In genomic region chr2:23351388-23352141, GRCh38 we compare ENCODE assay signal across 7 cellular contexts. TPM values are rescaled to one million over a fixed set of nuclear protein-coding genes. Genes with fewer than 3 reads are reported as not detected.
DNase-seq lines count a peak whose midpoint lies in the region; TF ChIP-seq lines count a peak whose summit lies in the region.

No MANE protein-coding gene starts in this region.

- no peaks in the 10 kb centered on the region for H3K27me3 ChIP-seq in HAP-1 (ENCODE audit: low read depth)
- H3K27me3 ChIP-seq in dorsolateral prefrontal cortex, result peaks cover 0 to 37% (median 0%) of the 10 kb centered on the region in 45 donors

- TF ChIP-seq CTCF in GM12875 (IDR thresholded peaks at IDR 0.05; ENCODE audit: borderline replicate concordance, insufficient read depth, low read depth, low read length) (peak; percentile 94), dorsolateral prefrontal cortex (IDR thresholded peaks at IDR 0.05 in 54 of 56, conservative IDR thresholded peaks at IDR 0.05 in 2 of 56; ENCODE audit: low read depth in 1 of 56, partially characterized antibody in 56 of 56) (peak; percentile 57 to 94 (median 84))

- in situ Hi-C loops in HAP-1 (cut with MboI; ENCODE audit: low sequenced_read_pairs), result no loop called here

- H3K4me1 ChIP-seq in HAP-1, result no peaks in the 10 kb centered on the region

- no peaks in the 10 kb centered on the region for H3K36me3 ChIP-seq in HAP-1 (replicated peaks)

- intact Hi-C loops in dorsolateral prefrontal cortex (cut with DNase I), result loop anchor here (5.0 kb wide), 2 partner anchors 504 to 994 kb away; no protein-coding TSS in a partner anchor

- no peaks in the 10 kb centered on the region for H3K9me3 ChIP-seq in HAP-1

- H3K27ac ChIP-seq in dorsolateral prefrontal cortex, result peak overlapping the region in 24 of 59 donors; percentile 16 to 68 (median 42)

- H3K4me3 ChIP-seq in GM12875 (ENCODE audit: low read depth, low read length) (no peak overlapping the region), HAP-1 (no peak overlapping the region), dorsolateral prefrontal cortex (peak overlapping the region in 24 of 59 donors; percentile 0 to 39 (median 20))

- DNase-seq in HAP-1 (ENCODE audit: low spot score in 2 of 2) (peak; percentile 65 to 88), LoVo (ENCODE audit: low spot score) (peak; percentile 71), dorsolateral prefrontal cortex (peak; percentile 65 to 88 (median 79)), lung microvascular endothelial cell (ENCODE audit: low read depth in 2 of 2) (peak; percentile 66 to 85)
- DNase-seq in activated CD4-positive, alpha-beta T cell treated with anti-CD3 and anti-CD28 coated beads for 1 hour, result peak; percentile 30
- peak; percentile 36 to 59 (median 39) for DNase-seq in stimulated activated CD4-positive, alpha-beta T cell treated with anti-CD3 and anti-CD28 coated beads, TNF-alpha, amount 100 ng/mL, for 48 hours (ENCODE audit: low read depth in 3 of 3)

RNA-seq across cellular contexts. Expression of gene KLHL29, which starts 33.4 kb away (rescaled TPM):
- total RNA-seq in dorsolateral prefrontal cortex (10 to 100 TPM in 119 of 120 experiments, 1 to 10 TPM in 1; 6.7 to 37.3 (median 23.6) TPM), lung microvascular endothelial cell (1.5 and 3.4 TPM in 2 replicates)
